Comparison of ENCODE assay signal across 31 cellular contexts in genomic region chr15:33207646-33208045, GRCh38.
"Had no signal": no experiment of that assay in that cellular context is flagged by ENCODE, and none has a peak within 500 bp of the region (broad histone marks: within the 10 kb centered on the region; RNA-seq: fewer than 3 reads in every experiment).

No MANE protein-coding gene starts in this region.

- H3K36me3 ChIP-seq: adrenal gland, ascending aorta, brain microvascular endothelial cell, breast epithelium, cardiac muscle cell had no signal

- H3K27me3 ChIP-seq: adrenal gland, ascending aorta, body of pancreas, brain microvascular endothelial cell, breast epithelium, cardiac muscle cell had no signal

- H3K9me3 ChIP-seq: adrenal gland, ascending aorta, body of pancreas, breast epithelium had no signal

- ATAC-seq: activated naive CD8-positive, alpha-beta T cell treated with anti-CD3 and anti-CD28 coated beads, Interleukin-2, amount 50 U/mL, for 24 hours; activated T-cell treated with anti-CD3 and anti-CD28 coated beads, Interleukin-2, amount 50 U/mL, for 4 hours; activated T-cell treated with anti-CD3 and anti-CD28 coated beads, Interleukin-2, amount 50 U/mL, for 72 hours; activated T-helper 17 cell treated with anti-CD3 and anti-CD28 coated beads, Interleukin-2, amount 50 U/mL, for 72 hours; body of pancreas had no signal

- H3K4me1 ChIP-seq: adrenal gland, ascending aorta, body of pancreas, breast epithelium had no signal

- DNase-seq: activated effector memory CD4-positive, alpha-beta T cell treated with anti-CD3 and anti-CD28 coated beads, Interleukin-2, amount 50 U/mL, for 16 hours; activated effector memory CD4-positive, alpha-beta T cell treated with Interleukin-2 at 50 U/mL for 16 hours; activated gamma-delta T cell; activated gamma-delta T cell treated with Interleukin-2 at 50 U/mL for 16 hours; activated naive CD4-positive, alpha-beta T cell; activated naive CD4-positive, alpha-beta T cell treated with anti-CD3 and anti-CD28 coated beads for 36 hours; activated naive CD4-positive, alpha-beta T cell treated with anti-CD3 and anti-CD28 coated beads, Interleukin-2, amount 10 ng/mL, durations not matched to agents 7 days and 5 days; activated naive CD4-positive, alpha-beta T cell treated with anti-CD3 and anti-CD28 coated beads, Interleukin-2, amount 50 U/mL, for 16 hours; activated naive CD4-positive, alpha-beta T cell treated with Interleukin-2 at 50 U/mL for 16 hours; activated naive CD8-positive, alpha-beta T cell treated with anti-CD3 and anti-CD28 coated beads for 36 hours; activated naive CD8-positive, alpha-beta T cell treated with anti-CD3 and anti-CD28 coated beads, Interleukin-2, amount 10 ng/mL, durations not matched to agents 7 days and 5 days; activated naive CD8-positive, alpha-beta T cell treated with anti-CD3 and anti-CD28 coated beads, Interleukin-2, amount 50 U/mL, for 24 hours; activated T-cell treated with anti-CD3 and anti-CD28 coated beads, Interleukin-2, amount 50 U/mL, for 1 hour; activated T-cell treated with anti-CD3 and anti-CD28 coated beads, Interleukin-2, amount 50 U/mL, for 24 hours; activated T-cell treated with anti-CD3 and anti-CD28 coated beads, Interleukin-2, amount 50 U/mL, for 4 hours; activated T-cell treated with anti-CD3 and anti-CD28 coated beads, Interleukin-2, amount 50 U/mL, for 48 hours; activated T-cell treated with anti-CD3 and anti-CD28 coated beads, Interleukin-2, amount 50 U/mL, for 72 hours; adrenal gland; amniotic stem cell; amygdala; anterior cingulate cortex; aorta; body of pancreas; brain microvascular endothelial cell; caudate nucleus; central memory CD4-positive, alpha-beta T cell; cerebellar nuclear complex had no signal

- H3K27ac ChIP-seq: adrenal gland, ascending aorta, body of pancreas, brain microvascular endothelial cell, breast epithelium, cardiac muscle cell had no signal

- H3K4me3 ChIP-seq: adrenal gland, ascending aorta, body of pancreas, breast epithelium, cardiac muscle cell had no signal
